Comparison of ENCODE assay signal across 31 cellular contexts in genomic region chr4:169573889-169574288, GRCh38. TPM values are rescaled to one million over a fixed set of nuclear protein-coding genes. Genes with fewer than 3 reads are reported as not detected.
DNase-seq lines count a peak whose midpoint lies in the region; ATAC-seq and TF ChIP-seq lines count a peak whose summit lies in the region.
"Had no signal": no experiment of that assay in that cellular context is flagged by ENCODE, and none has a peak within 500 bp of the region (broad histone marks: within the 10 kb centered on the region; RNA-seq: fewer than 3 reads in every experiment).

No MANE protein-coding gene starts in this region.

- peaks cover 35 to 41% (median 39%) of the 10 kb centered on the region in 3 donors for H3K4me1 Mint-ChIP-seq in naive B cell
- H3K4me1 Mint-ChIP-seq: activated naive CD8-positive, alpha-beta T cell treated with anti-CD3 and anti-CD28 coated beads for 36 hours; mesothelial cell of epicardium had no signal

- H3K36me3 Mint-ChIP-seq in naive B cell: peaks cover 14 to 19% of the 10 kb centered on the region in 2 donors

- intact Hi-C loops in posterior vena cava (cut with DNase I): no loop called here

- no peak for TF ChIP-seq CTCF in GM12865 (IDR thresholded peaks at IDR 0.05; ENCODE audit: insufficient read depth, low read depth, low read length, missing control alignments)

- peaks cover 0 to 5% (median 3%) of the 10 kb centered on the region in 7 donors for H3K9me3 Mint-ChIP-seq in naive B cell
- H3K9me3 Mint-ChIP-seq: activated naive CD8-positive, alpha-beta T cell treated with anti-CD3 and anti-CD28 coated beads for 36 hours; naive thymus-derived CD8-positive, alpha-beta T cell had no signal

- peak overlapping the region; percentile 71 to 99 (median 90) for H3K27ac Mint-ChIP-seq in naive B cell
- H3K27ac Mint-ChIP-seq: activated naive CD8-positive, alpha-beta T cell treated with anti-CD3 and anti-CD28 coated beads for 36 hours; mesothelial cell of epicardium had no signal

- peak; percentile 83 for ATAC-seq in GM21447 (IDR thresholded peaks at IDR 0.05; ENCODE audit: unreplicated experiment)
- peak; percentile 54 for ATAC-seq in HG03175 (IDR thresholded peaks at IDR 0.05; ENCODE audit: unreplicated experiment)
- peak; percentile 97 to 99 for ATAC-seq in naive B cell (ENCODE audit: low read depth in 2 of 2)
- ATAC-seq in GM18868 (IDR thresholded peaks at IDR 0.05; ENCODE audit: unreplicated experiment): no peak
- ATAC-seq in GM19455 (IDR thresholded peaks at IDR 0.05; ENCODE audit: unreplicated experiment): no peak
- no peak for ATAC-seq in GM21390 (IDR thresholded peaks at IDR 0.05; ENCODE audit: unreplicated experiment)
- ATAC-seq: activated CD4-positive, CD25-positive, alpha-beta regulatory T cell treated with anti-CD3 and anti-CD28 coated beads, Interleukin-2, amount 50 U/mL, for 24 hours; naive thymus-derived CD8-positive, alpha-beta T cell had no signal

- H3K27me3 Mint-ChIP-seq in naive B cell: no peaks in the 10 kb centered on the region
- H3K27me3 Mint-ChIP-seq: activated naive CD8-positive, alpha-beta T cell treated with anti-CD3 and anti-CD28 coated beads for 36 hours; naive thymus-derived CD8-positive, alpha-beta T cell had no signal

- DNase-seq in GM12865 (ENCODE audit: low read depth) (peak; percentile 23), naive B cell (peak; percentile 21), posterior vena cava (ENCODE audit: low spot score) (no peak)
- DNase-seq: activated CD4-positive, alpha-beta T cell treated with anti-CD3 and anti-CD28 coated beads, Interleukin-2, amount 50 U/mL, for 48 hours; activated effector memory CD4-positive, alpha-beta T cell treated with anti-CD3 and anti-CD28 coated beads, Interleukin-2, amount 50 U/mL, for 16 hours; activated naive CD8-positive, alpha-beta T cell treated with anti-CD3 and anti-CD28 coated beads for 36 hours; aorta; BE2C; COR-L47; DMS79; effector CD4-positive, alpha-beta T cell; GF-D8; GM23248; MM.1S; naive thymus-derived CD8-positive, alpha-beta T cell; NCI-H1417 treated with DMSO at 0.1 percent for 48 hours; NCI-H2107; NCI-H446 treated with DMSO at 0.1 percent for 48 hours; ovary; RPMI8226; stimulated activated CD4-positive, alpha-beta T cell treated with anti-CD3 and anti-CD28 coated beads, Interleukin-1b, Interleukin-23, amount 100 ng/mL, for 48 hours; T-helper 1 cell had no signal

- no peak overlapping the region for H3K4me3 ChIP-seq in GM12865 (ENCODE audit: low read depth, low read length)
- H3K4me3 ChIP-seq: GM23248, ovary, smooth muscle cell, upper lobe of left lung had no signal

- peak overlapping the region in 7 of 8 donors; percentile 52 to 84 (median 68) for H3K4me3 Mint-ChIP-seq in naive B cell
- H3K4me3 Mint-ChIP-seq: activated naive CD8-positive, alpha-beta T cell treated with anti-CD3 and anti-CD28 coated beads for 36 hours; mesothelial cell of epicardium had no signal

RNA-seq across cellular contexts. Expression of gene NEK1, which starts 38.5 kb away (rescaled TPM):
- polyA plus RNA-seq in naive B cell (ENCODE audit: low read depth in 6 of 6): 10 to 100 TPM in 5 of 6 donors, 1 to 10 TPM in 1; 10.0 to 15.4 (median 13.0) TPM
- total RNA-seq in posterior vena cava: 10 to 100 TPM; 19.2 to 19.9 TPM

RNA-seq across cellular contexts. Expression of gene CLCN3, which starts 46.5 kb away (rescaled TPM):
- polyA plus RNA-seq in naive B cell (ENCODE audit: low read depth in 6 of 6): 10 to 100 TPM in 3 of 6 donors, 1 to 10 TPM in 3; 6.4 to 12.3 (median 10.0) TPM
- total RNA-seq in posterior vena cava: 10 to 100 TPM; 17.0 to 23.3 TPM

Comparison
In these comparisons a context has a peak if more than half of its experiments do, and no peak if none do; other contexts are left out.
1. ATAC-seq: peak in GM21447 (single experiment), HG03175 (single experiment) and naive B cell (2 of 2); none in GM18868 (single experiment), GM19455 (single experiment) and GM21390 (single experiment).